12 cellular contexts compared by ENCODE assay signal in the genomic region with DNA sequence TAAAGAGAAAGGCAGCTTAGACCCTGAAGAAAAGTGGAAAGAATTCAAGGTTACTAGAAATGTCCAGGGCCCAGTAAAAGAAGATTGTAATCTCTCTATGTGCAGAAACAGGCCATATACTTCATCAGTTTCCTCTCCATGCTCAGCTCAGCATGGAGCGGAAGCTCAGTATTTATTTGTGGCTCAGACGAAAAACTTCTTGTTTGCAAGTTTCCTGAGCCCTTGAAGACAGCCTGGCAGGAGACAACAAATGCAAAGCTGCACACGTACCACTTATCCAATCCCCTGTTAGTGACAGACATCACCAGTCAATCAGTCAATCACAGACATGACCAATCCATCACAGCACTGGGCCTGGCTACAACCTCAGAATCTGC. TPM values are rescaled to one million over a fixed set of nuclear protein-coding genes. Genes with fewer than 3 reads are reported as not detected.
A peak's percentile ranks its signal among the peaks of the same experiment; 100 is the strongest.
DNase-seq lines count a peak whose midpoint lies in the region; ATAC-seq and TF ChIP-seq lines count a peak whose summit lies in the region.
"Had no signal": no experiment of that assay in that cellular context is flagged by ENCODE, and none has a peak within 500 bp of the region (broad histone marks: within the 10 kb centered on the region; RNA-seq: fewer than 3 reads in every experiment).

No MANE protein-coding gene starts in this region.

- H3K4me3 ChIP-seq in WI38 (ENCODE audit: low read depth, low read length) (peak overlapping the region; percentile 14; the same call in 1 of the 2 replicates), right atrium auricular region (no peak overlapping the region), prostate gland (no peak overlapping the region)

- H3K27ac Mint-ChIP-seq in CD14-positive monocyte: peak overlapping the region; percentile 94 to 98 (median 94)

- ATAC-seq in sciatic nerve: peak; percentile 7
- no peak for ATAC-seq in GM21360 (IDR thresholded peaks at IDR 0.05; ENCODE audit: unreplicated experiment)
- no peak for ATAC-seq in GM18861 (IDR thresholded peaks at IDR 0.05; ENCODE audit: unreplicated experiment)

- peak overlapping the region in 1 of 2 donors; percentile 83 for H3K4me3 Mint-ChIP-seq in CD14-positive monocyte

- TF ChIP-seq CTCF in CD14-positive monocyte (IDR thresholded peaks at IDR 0.05) (no peak), WI38 (IDR thresholded peaks at IDR 0.05; ENCODE audit: low read depth, low read length) (no peak), right atrium auricular region (IDR thresholded peaks at IDR 0.05) (no peak), prostate gland (IDR thresholded peaks at IDR 0.05) (no peak)

- no peaks in the 10 kb centered on the region for H3K36me3 Mint-ChIP-seq in CD14-positive monocyte

- peaks cover 0 to 22% of the 10 kb centered on the region in 2 donors for H3K4me1 ChIP-seq in right atrium auricular region
- no peaks in the 10 kb centered on the region for H3K4me1 ChIP-seq in prostate gland (replicated peaks)

- TF ChIP-seq POLR2A in prostate gland (IDR thresholded peaks at IDR 0.05): no peak

- no peak for DNase-seq in CD14-positive monocyte (ENCODE audit: low spot score)
- DNase-seq in right atrium auricular region (ENCODE audit: low spot score): no peak
- DNase-seq in sciatic nerve (ENCODE audit: low spot score): no peak
- no peak for DNase-seq in prostate gland (ENCODE audit: low spot score)
- no peak for DNase-seq in AG08395 (ENCODE audit: low spot score)
- DNase-seq: activated naive CD4-positive, alpha-beta T cell; islet precursor cell; NCI-H1694 treated with DMSO at 0.1 percent for 48 hours had no signal

- H3K9me3 Mint-ChIP-seq in CD14-positive monocyte: peaks cover 0 to 2% (median 0%) of the 10 kb centered on the region in 7 donors

- WGBS in prostate gland: 42% methylated on average over 3 of the region's 3 CpGs

- H3K27me3 ChIP-seq in right atrium auricular region: no peaks in the 10 kb centered on the region
- H3K27me3 ChIP-seq in prostate gland (replicated peaks; ENCODE audit: insufficient read depth): no peaks in the 10 kb centered on the region

- H3K4me1 Mint-ChIP-seq in CD14-positive monocyte: peaks cover 44% of the 10 kb centered on the region

- H3K36me3 ChIP-seq in right atrium auricular region (no peaks in the 10 kb centered on the region), prostate gland (no peaks in the 10 kb centered on the region)

- intact Hi-C loops in CD14-positive monocyte (cut with micrococcal nuclease) (no loop called here), sciatic nerve (cut with DNase I) (no loop called here), prostate gland (cut with DNase I) (no loop called here)

- peaks cover 9 to 19% (median 15%) of the 10 kb centered on the region in 3 donors for H3K27me3 Mint-ChIP-seq in CD14-positive monocyte (ENCODE audit: low read depth in 3 of 3)

- H3K9me3 ChIP-seq in right atrium auricular region (no peaks in the 10 kb centered on the region), prostate gland (no peaks in the 10 kb centered on the region)

- H3K27ac ChIP-seq in right atrium auricular region: peak overlapping the region; percentile 71 to 83
- no peak overlapping the region for H3K27ac ChIP-seq in prostate gland
- H3K27ac ChIP-seq: C4-2B had no signal

RNA-seq across cellular contexts. Expression of a gene that starts 8.1 kb away (rescaled TPM):
- 10 to 100 TPM; 34.0 to 51.4 TPM for polyA plus RNA-seq in CD14-positive monocyte
- total RNA-seq in right atrium auricular region (10 to 100 TPM; 40.9 to 82.3 TPM), sciatic nerve (105 TPM), prostate gland (10 to 100 TPM; 19.8 to 24.4 TPM)

Comparison
In these comparisons a context has a peak if more than half of its experiments do, and no peak if none do; other contexts are left out.
1. H3K27ac ChIP-seq: peak in right atrium auricular region (2 of 2); none in prostate gland (0 of 2).